Comparison of ENCODE assay signal across 9 cellular contexts in the genomic region with DNA sequence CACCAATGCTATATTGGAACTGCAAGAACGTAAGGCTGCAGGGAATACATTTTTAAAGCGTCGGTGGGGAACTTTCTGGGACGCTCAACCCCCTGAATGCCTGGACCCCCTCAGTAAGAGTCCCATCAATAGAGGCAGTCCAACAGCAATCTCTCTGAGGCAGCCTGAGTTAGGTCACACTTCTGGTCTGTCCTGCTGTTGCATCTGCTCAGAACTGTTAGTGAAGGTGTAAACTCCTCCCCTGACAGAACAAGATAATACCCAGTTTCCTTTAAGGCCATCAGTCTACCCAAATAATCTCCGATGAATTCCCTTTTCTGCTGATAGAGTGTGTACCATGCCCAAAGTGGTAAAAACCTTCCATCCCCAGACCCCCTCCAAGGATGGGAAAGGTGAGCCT. TPM values are rescaled to one million over a fixed set of nuclear protein-coding genes. Genes with fewer than 3 reads are reported as not detected.
A peak's percentile ranks its signal among the peaks of the same experiment; 100 is the strongest.
DNase-seq lines count a peak whose midpoint lies in the region; ATAC-seq and TF ChIP-seq lines count a peak whose summit lies in the region.
"Had no signal": no experiment of that assay in that cellular context is flagged by ENCODE, and none has a peak within 500 bp of the region (broad histone marks: within the 10 kb centered on the region; RNA-seq: fewer than 3 reads in every experiment).

No MANE protein-coding gene starts in this region.

- no peak for ATAC-seq in HG03354 (IDR thresholded peaks at IDR 0.05; ENCODE audit: poor library complexity, severe bottlenecking, unreplicated experiment)
- no peak for ATAC-seq in left colon
- no peak for ATAC-seq in HG02588 (IDR thresholded peaks at IDR 0.05; ENCODE audit: unreplicated experiment)

- H2AFZ ChIP-seq in neural progenitor cell (replicated peaks), result no peak overlapping the region

- peaks cover 38% of the 10 kb centered on the region for H3K79me2 ChIP-seq in neural progenitor cell (ENCODE audit: low read depth)

- H3K9me3 Mint-ChIP-seq in CD8-positive, alpha-beta memory T cell, result peaks cover 3 to 22% (median 15%) of the 10 kb centered on the region in 5 donors
- no peaks in the 10 kb centered on the region for H3K9me3 Mint-ChIP-seq in neural progenitor cell

- peaks cover 12% of the 10 kb centered on the region for H3F3A ChIP-seq in neural progenitor cell (ENCODE audit: low read depth)

- POLR2A ChIA-PET in CD8-positive, alpha-beta memory T cell (lab: Charles Lee), result interaction anchor here (2.9 kb wide), 1 partner anchor 117 kb away, joined by 47 read pairs; a partner anchor contains a TSS

- no peaks in the 10 kb centered on the region for H4K20me1 ChIP-seq in neural progenitor cell (ENCODE audit: low read depth)

- H3K27ac Mint-ChIP-seq in CD8-positive, alpha-beta memory T cell, result peak overlapping the region in 5 of 8 donors; percentile 51 to 96 (median 73)
- peak overlapping the region; percentile 88 for H3K27ac Mint-ChIP-seq in neural progenitor cell

- no peak for DNase-seq in CD8-positive, alpha-beta memory T cell
- peak; percentile 37 for DNase-seq in NCI-H69 (lab: John Stamatoyannopoulos, UW)
- no peak for DNase-seq in neural progenitor cell (ENCODE audit: low spot score)
- DNase-seq in left colon, result no peak
- no peak for DNase-seq in NOMO-1 (lab: John Stamatoyannopoulos, UW; ENCODE audit: unreplicated experiment in 2 of 2)
- DNase-seq: activated effector memory CD4-positive, alpha-beta T cell treated with Interleukin-2 at 50 U/mL for 16 hours had no signal

- peak overlapping the region; percentile 87 for H3K4me2 ChIP-seq in neural progenitor cell

- peak overlapping the region; percentile 58 for H3K27ac ChIP-seq in CD8-positive, alpha-beta memory T cell (ENCODE audit: low read depth, low read length)
- no peak overlapping the region for H3K27ac ChIP-seq in ectodermal cell (ENCODE audit: insufficient read depth, low read depth, low read length, poor library complexity, severe bottlenecking)
- no peak overlapping the region for H3K27ac ChIP-seq in neural progenitor cell

- H3K27me3 ChIP-seq in CD8-positive, alpha-beta memory T cell (ENCODE audit: insufficient read depth, low read length, poor library complexity, severe bottlenecking), result no peaks in the 10 kb centered on the region
- H3K27me3 ChIP-seq in ectodermal cell (ENCODE audit: control insufficient read depth, insufficient read depth, low read length, poor library complexity, severe bottlenecking), result no peaks in the 10 kb centered on the region
- H3K27me3 ChIP-seq in neural progenitor cell, result no peaks in the 10 kb centered on the region

- no peaks in the 10 kb centered on the region for H3K9me3 ChIP-seq in CD8-positive, alpha-beta memory T cell (ENCODE audit: low read length)
- H3K9me3 ChIP-seq in ectodermal cell (ENCODE audit: control insufficient read depth, low read length), result peaks cover 2% of the 10 kb centered on the region
- H3K9me3 ChIP-seq in neural progenitor cell (ENCODE audit: low read depth), result peaks cover 9% of the 10 kb centered on the region

- no peak overlapping the region for H3K9ac ChIP-seq in neural progenitor cell

- intact Hi-C loops in left colon (cut with DNase I, micrococcal nuclease), result no loop called here

- peaks cover 17% of the 10 kb centered on the region for H3K4me1 ChIP-seq in CD8-positive, alpha-beta memory T cell (ENCODE audit: insufficient read depth, low read length)
- peaks cover 4% of the 10 kb centered on the region for H3K4me1 ChIP-seq in ectodermal cell (ENCODE audit: control insufficient read depth, insufficient read depth, low read length)
- no peaks in the 10 kb centered on the region for H3K4me1 ChIP-seq in neural progenitor cell

- 85 to 90% methylated on average over 5 of the region's 5 CpGs for WGBS in ectodermal cell, 2 experiments

- H3K27me3 Mint-ChIP-seq in CD8-positive, alpha-beta memory T cell, result peaks cover 0 to 2% of the 10 kb centered on the region in 2 donors
- H3K27me3 Mint-ChIP-seq in neural progenitor cell (ENCODE audit: insufficient read depth, low read depth), result peaks cover 2% of the 10 kb centered on the region

- no peaks in the 10 kb centered on the region for H3K36me3 ChIP-seq in CD8-positive, alpha-beta memory T cell (ENCODE audit: insufficient read depth, low read length)
- H3K36me3 ChIP-seq in ectodermal cell (ENCODE audit: control insufficient read depth, insufficient read depth, low read length) (peaks cover 7% of the 10 kb centered on the region), neural progenitor cell (no peaks in the 10 kb centered on the region)

- CTCF ChIA-PET in CD8-positive, alpha-beta memory T cell (lab: Charles Lee), result no interaction called here

- H3K36me3 Mint-ChIP-seq in CD8-positive, alpha-beta memory T cell, result peaks cover 0 to 11% (median 11%) of the 10 kb centered on the region in 3 donors
- H3K36me3 Mint-ChIP-seq in neural progenitor cell, result peaks cover 15% of the 10 kb centered on the region

- no peak for TF ChIP-seq CTCF in neural progenitor cell (IDR thresholded peaks at IDR 0.05)

- H3K4me3 Mint-ChIP-seq in CD8-positive, alpha-beta memory T cell, result peak overlapping the region; percentile 88 to 99 (median 97)
- H3K4me3 Mint-ChIP-seq in neural progenitor cell, result peak overlapping the region; percentile 99

- H3K4me1 Mint-ChIP-seq in CD8-positive, alpha-beta memory T cell, result peaks cover 28 to 54% (median 48%) of the 10 kb centered on the region in 3 donors
- peaks cover 21% of the 10 kb centered on the region for H3K4me1 Mint-ChIP-seq in neural progenitor cell

- H3K4me3 ChIP-seq in CD8-positive, alpha-beta memory T cell (ENCODE audit: low read length), result peak overlapping the region; percentile 97
- peak overlapping the region; percentile 95 for H3K4me3 ChIP-seq in ectodermal cell (ENCODE audit: insufficient read depth, low read depth, low read length)
- peak overlapping the region; percentile 84 for H3K4me3 ChIP-seq in neural progenitor cell

RNA-seq across cellular contexts. Expression of a gene that starts 1.1 kb away (rescaled TPM):
- total RNA-seq in CD8-positive, alpha-beta memory T cell, result 10 to 100 TPM; 20.7 to 22.3 TPM
- polyA plus RNA-seq in CD8-positive, alpha-beta memory T cell, result 16.0 TPM
- 27.7 TPM for polyA plus RNA-seq in ectodermal cell (2013, experiment 1 of 4)
- polyA plus RNA-seq in ectodermal cell (2013, experiment 2 of 4), result 29.1 TPM
- 21.7 TPM for polyA plus RNA-seq in ectodermal cell (2013, experiment 3 of 4)
- 20.5 TPM for polyA plus RNA-seq in ectodermal cell (2013, experiment 4 of 4)
- total RNA-seq in neural progenitor cell (ENCODE audit: low replicate concordance) (50.8 and 71.7 TPM in 2 replicates), left colon (10 to 100 TPM in 1 of 2 donors, 1 to 10 TPM in 1; 8.7 to 10.1 TPM)
